Comparison of ENCODE assay signal across 1 cellular context in genomic region chr4:157978680-157979361, GRCh38.
TF ChIP-seq lines count a peak whose summit lies in the region.

No MANE protein-coding gene starts in this region.

TF ChIP-seq in WTC11, 78 proteins besides CTCF, POLR2A, EP300 and RAD21 (continued from another document):
- TF ChIP-seq, protein P1, sequence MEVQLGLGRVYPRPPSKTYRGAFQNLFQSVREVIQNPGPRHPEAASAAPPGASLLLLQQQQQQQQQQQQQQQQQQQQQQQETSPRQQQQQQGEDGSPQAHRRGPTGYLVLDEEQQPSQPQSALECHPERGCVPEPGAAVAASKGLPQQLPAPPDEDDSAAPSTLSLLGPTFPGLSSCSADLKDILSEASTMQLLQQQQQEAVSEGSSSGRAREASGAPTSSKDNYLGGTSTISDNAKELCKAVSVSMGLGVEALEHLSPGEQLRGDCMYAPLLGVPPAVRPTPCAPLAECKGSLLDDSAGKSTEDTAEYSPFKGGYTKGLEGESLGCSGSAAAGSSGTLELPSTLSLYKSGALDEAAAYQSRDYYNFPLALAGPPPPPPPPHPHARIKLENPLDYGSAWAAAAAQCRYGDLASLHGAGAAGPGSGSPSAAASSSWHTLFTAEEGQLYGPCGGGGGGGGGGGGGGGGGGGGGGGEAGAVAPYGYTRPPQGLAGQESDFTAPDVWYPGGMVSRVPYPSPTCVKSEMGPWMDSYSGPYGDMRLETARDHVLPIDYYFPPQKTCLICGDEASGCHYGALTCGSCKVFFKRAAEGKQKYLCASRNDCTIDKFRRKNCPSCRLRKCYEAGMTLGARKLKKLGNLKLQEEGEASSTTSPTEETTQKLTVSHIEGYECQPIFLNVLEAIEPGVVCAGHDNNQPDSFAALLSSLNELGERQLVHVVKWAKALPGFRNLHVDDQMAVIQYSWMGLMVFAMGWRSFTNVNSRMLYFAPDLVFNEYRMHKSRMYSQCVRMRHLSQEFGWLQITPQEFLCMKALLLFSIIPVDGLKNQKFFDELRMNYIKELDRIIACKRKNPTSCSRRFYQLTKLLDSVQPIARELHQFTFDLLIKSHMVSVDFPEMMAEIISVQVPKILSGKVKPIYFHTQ (CRISPR knock-in tag; IDR thresholded peaks at IDR 0.05): no peak
- TF ChIP-seq MXD4 (CRISPR knock-in tag; IDR thresholded peaks at IDR 0.05; ENCODE audit: borderline replicate concordance) (no peak), JUN (CRISPR knock-in tag; IDR thresholded peaks at IDR 0.05) (no peak), ATF1 (CRISPR knock-in tag; IDR thresholded peaks at IDR 0.05) (no peak)
- TF ChIP-seq, protein P2, sequence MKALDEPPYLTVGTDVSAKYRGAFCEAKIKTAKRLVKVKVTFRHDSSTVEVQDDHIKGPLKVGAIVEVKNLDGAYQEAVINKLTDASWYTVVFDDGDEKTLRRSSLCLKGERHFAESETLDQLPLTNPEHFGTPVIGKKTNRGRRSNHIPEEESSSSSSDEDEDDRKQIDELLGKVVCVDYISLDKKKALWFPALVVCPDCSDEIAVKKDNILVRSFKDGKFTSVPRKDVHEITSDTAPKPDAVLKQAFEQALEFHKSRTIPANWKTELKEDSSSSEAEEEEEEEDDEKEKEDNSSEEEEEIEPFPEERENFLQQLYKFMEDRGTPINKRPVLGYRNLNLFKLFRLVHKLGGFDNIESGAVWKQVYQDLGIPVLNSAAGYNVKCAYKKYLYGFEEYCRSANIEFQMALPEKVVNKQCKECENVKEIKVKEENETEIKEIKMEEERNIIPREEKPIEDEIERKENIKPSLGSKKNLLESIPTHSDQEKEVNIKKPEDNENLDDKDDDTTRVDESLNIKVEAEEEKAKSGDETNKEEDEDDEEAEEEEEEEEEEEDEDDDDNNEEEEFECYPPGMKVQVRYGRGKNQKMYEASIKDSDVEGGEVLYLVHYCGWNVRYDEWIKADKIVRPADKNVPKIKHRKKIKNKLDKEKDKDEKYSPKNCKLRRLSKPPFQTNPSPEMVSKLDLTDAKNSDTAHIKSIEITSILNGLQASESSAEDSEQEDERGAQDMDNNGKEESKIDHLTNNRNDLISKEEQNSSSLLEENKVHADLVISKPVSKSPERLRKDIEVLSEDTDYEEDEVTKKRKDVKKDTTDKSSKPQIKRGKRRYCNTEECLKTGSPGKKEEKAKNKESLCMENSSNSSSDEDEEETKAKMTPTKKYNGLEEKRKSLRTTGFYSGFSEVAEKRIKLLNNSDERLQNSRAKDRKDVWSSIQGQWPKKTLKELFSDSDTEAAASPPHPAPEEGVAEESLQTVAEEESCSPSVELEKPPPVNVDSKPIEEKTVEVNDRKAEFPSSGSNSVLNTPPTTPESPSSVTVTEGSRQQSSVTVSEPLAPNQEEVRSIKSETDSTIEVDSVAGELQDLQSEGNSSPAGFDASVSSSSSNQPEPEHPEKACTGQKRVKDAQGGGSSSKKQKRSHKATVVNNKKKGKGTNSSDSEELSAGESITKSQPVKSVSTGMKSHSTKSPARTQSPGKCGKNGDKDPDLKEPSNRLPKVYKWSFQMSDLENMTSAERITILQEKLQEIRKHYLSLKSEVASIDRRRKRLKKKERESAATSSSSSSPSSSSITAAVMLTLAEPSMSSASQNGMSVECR (CRISPR knock-in tag; IDR thresholded peaks at IDR 0.05; ENCODE audit: borderline replicate concordance): no peak
TF ChIP-seq in WTC11: peak in this region for 0.
